24 cellular contexts compared by ENCODE assay signal in genomic region chr6:34218691-34219090, GRCh38. TPM values are rescaled to one million over a fixed set of nuclear protein-coding genes. Genes with fewer than 3 reads are reported as not detected.
DNase-seq lines count a peak whose midpoint lies in the region; ATAC-seq, FAIRE-seq and TF ChIP-seq lines count a peak whose summit lies in the region.
"Had no signal": no experiment of that assay in that cellular context is flagged by ENCODE, and none has a peak within 500 bp of the region (broad histone marks: within the 10 kb centered on the region; RNA-seq: fewer than 3 reads in every experiment).

No MANE protein-coding gene starts in this region.

- POLR2A ChIA-PET in OCI-LY7 (lab: Charles Lee) = interaction anchor here (0.7 to 0.8 kb wide), 2 partner anchors 10 to 18 kb away, joined by 5 to 6 read pairs; partner anchors contain the start of gene HMGA1
- POLR2A ChIA-PET in endothelial cell of umbilical vein (lab: Charles Lee) = no interaction called here

- H3K4me3 Mint-ChIP-seq in CD4-positive, CD25-positive, alpha-beta regulatory T cell = peak overlapping the region in 1 of 4 donors; percentile 8
- H3K4me3 Mint-ChIP-seq in GM23338 = no peak overlapping the region
- H3K4me3 Mint-ChIP-seq in activated naive CD4-positive, alpha-beta T cell treated with anti-CD3 and anti-CD28 coated beads, Interleukin-2, amount 10 ng/mL, durations not matched to agents 7 days and 5 days = no peak overlapping the region
- H3K4me3 Mint-ChIP-seq: CD14-positive monocyte had no signal

- BruUV-seq in OCI-LY7 (replicated peaks; lab: Mats Ljungman, UMichigan) = no TSS peak
- BruUV-seq in endothelial cell of umbilical vein (replicated peaks; lab: Mats Ljungman, UMichigan) = no TSS peak

- H3K9me3 ChIP-seq in CD4-positive, CD25-positive, alpha-beta regulatory T cell (ENCODE audit: control insufficient read depth in 2 of 2, low read length in 2 of 2) = no peaks in the 10 kb centered on the region
- H3K9me3 ChIP-seq in OCI-LY7 (ENCODE audit: low read length) = no peaks in the 10 kb centered on the region
- H3K9me3 ChIP-seq in endothelial cell of umbilical vein (replicated peaks; ENCODE audit: control insufficient read depth, insufficient read depth, low read length) = no peaks in the 10 kb centered on the region
- H3K9me3 ChIP-seq: BE2C had no signal

- DNase-seq in CD4-positive, CD25-positive, alpha-beta regulatory T cell = no peak
- DNase-seq in GM23338 (ENCODE audit: low spot score) (no peak), OCI-LY7 (ENCODE audit: low spot score) (no peak), endothelial cell of umbilical vein (ENCODE audit: low read depth, low spot score) (no peak), HTR-8/SVneo (ENCODE audit: insufficient read length, low spot score) (no peak), pons (ENCODE audit: low spot score) (no peak)
- DNase-seq in activated naive CD4-positive, alpha-beta T cell treated with anti-CD3 and anti-CD28 coated beads, Interleukin-2, amount 10 ng/mL, durations not matched to agents 7 days and 5 days = no peak
- DNase-seq: 8988T, ACHN, BE2C, HCEC 1CT, Karpas-422, NCI-H1105, NCI-H1436 treated with DMSO at 0.1 percent for 48 hours, NCI-H1930, NCI-H2107, NCI-H446 treated with DMSO at 0.1 percent for 48 hours, NCI-H526 treated with DMSO at 0.1 percent for 48 hours, SHP77 had no signal

- TF ChIP-seq CTCF in GM23338 (conservative IDR thresholded peaks at IDR 0.05; ENCODE audit: low read depth in 2 of 2) (no peak), OCI-LY7 (conservative IDR thresholded peaks at IDR 0.05; ENCODE audit: low read length) (no peak), endothelial cell of umbilical vein (IDR thresholded peaks at IDR 0.05; ENCODE audit: extremely low read depth in 1 of 2, insufficient read depth in 1 of 2, low read depth in 1 of 2, low read length in 2 of 2) (no peak)

- H2AFZ ChIP-seq in GM23338 = 0 out of 2 replicates have a peak overlapping the region, but pooled peaks have one; percentile 7
- 0 out of 2 replicates have a peak overlapping the region, but pooled peaks have one; percentile 50 for H2AFZ ChIP-seq in OCI-LY7 (ENCODE audit: low read length)
- peak overlapping the region; percentile 49 for H2AFZ ChIP-seq in endothelial cell of umbilical vein (ENCODE audit: low read depth, low read length)

- H3K9me3 Mint-ChIP-seq in CD4-positive, CD25-positive, alpha-beta regulatory T cell = no peaks in the 10 kb centered on the region
- no peaks in the 10 kb centered on the region; the same call in 2 of the 3 replicates for H3K9me3 Mint-ChIP-seq in GM23338
- no peaks in the 10 kb centered on the region for H3K9me3 Mint-ChIP-seq in activated naive CD4-positive, alpha-beta T cell treated with anti-CD3 and anti-CD28 coated beads, Interleukin-2, amount 10 ng/mL, durations not matched to agents 7 days and 5 days
- H3K9me3 Mint-ChIP-seq: CD14-positive monocyte had no signal

- CTCF ChIA-PET in OCI-LY7 (lab: Charles Lee; ENCODE audit: unreplicated experiment) = no interaction called here
- CTCF ChIA-PET in endothelial cell of umbilical vein (lab: Charles Lee) = interaction anchor here (1.6 to 2.0 kb wide), 2 partner anchors 23 to 196 kb away, joined by 4 to 5 read pairs; no protein-coding TSS in a partner anchor
- CTCF ChIA-PET in activated naive CD4-positive, alpha-beta T cell treated with anti-CD3 and anti-CD28 coated beads, Interleukin-2, amount 10 ng/mL, durations not matched to agents 7 days and 5 days (lab: Charles Lee) = no interaction called here

- H3K27ac Mint-ChIP-seq in CD4-positive, CD25-positive, alpha-beta regulatory T cell = no peak overlapping the region
- H3K27ac Mint-ChIP-seq in GM23338 = no peak overlapping the region
- H3K27ac Mint-ChIP-seq in activated naive CD4-positive, alpha-beta T cell treated with anti-CD3 and anti-CD28 coated beads, Interleukin-2, amount 10 ng/mL, durations not matched to agents 7 days and 5 days = no peak overlapping the region

- dilution Hi-C loops in endothelial cell of umbilical vein (cut with MboI; ENCODE audit: extremely low pct_ligation_motif_present, low sequenced_read_pairs) = no loop called here

- no peaks in the 10 kb centered on the region for H3K36me3 Mint-ChIP-seq in CD4-positive, CD25-positive, alpha-beta regulatory T cell
- no peaks in the 10 kb centered on the region for H3K36me3 Mint-ChIP-seq in GM23338 (ENCODE audit: low read depth)
- no peaks in the 10 kb centered on the region for H3K36me3 Mint-ChIP-seq in activated naive CD4-positive, alpha-beta T cell treated with anti-CD3 and anti-CD28 coated beads, Interleukin-2, amount 10 ng/mL, durations not matched to agents 7 days and 5 days
- H3K36me3 Mint-ChIP-seq: CD14-positive monocyte had no signal

- H4K20me1 ChIP-seq in GM23338 (replicated peaks; ENCODE audit: insufficient read depth) (no peaks in the 10 kb centered on the region), OCI-LY7 (ENCODE audit: insufficient read depth, low read length) (no peaks in the 10 kb centered on the region), endothelial cell of umbilical vein (replicated peaks; ENCODE audit: control insufficient read depth, extremely low read depth, insufficient read depth, low read length) (no peaks in the 10 kb centered on the region)

- no peaks in the 10 kb centered on the region for H3K36me3 ChIP-seq in CD4-positive, CD25-positive, alpha-beta regulatory T cell (ENCODE audit: control insufficient read depth, insufficient read depth, low read length)
- H3K36me3 ChIP-seq in GM23338 (ENCODE audit: insufficient read depth) (no peaks in the 10 kb centered on the region), OCI-LY7 (ENCODE audit: insufficient read depth, low read length) (no peaks in the 10 kb centered on the region), endothelial cell of umbilical vein (ENCODE audit: control insufficient read depth in 2 of 2, extremely low read depth in 1 of 2, insufficient read depth in 2 of 2, low read length in 2 of 2) (no peaks in the 10 kb centered on the region)
- H3K36me3 ChIP-seq: BE2C had no signal

- no peak for ATAC-seq in CD4-positive, CD25-positive, alpha-beta regulatory T cell (ENCODE audit: low read depth in 2 of 2)
- no peak for ATAC-seq in GM23338
- ATAC-seq in GM18498 (IDR thresholded peaks at IDR 0.05; ENCODE audit: unreplicated experiment) = no peak
- ATAC-seq: Panc1 had no signal

- TF ChIP-seq POLR2A in endothelial cell of umbilical vein (IDR thresholded peaks at IDR 0.05; ENCODE audit: low read depth, low read length) = no peak

- H3K4me1 ChIP-seq in CD4-positive, CD25-positive, alpha-beta regulatory T cell (ENCODE audit: control insufficient read depth, insufficient read depth, low read length, poor library complexity, severe bottlenecking) = peaks cover 8% of the 10 kb centered on the region
- H3K4me1 ChIP-seq in GM23338 (ENCODE audit: insufficient read depth) = peaks cover 10% of the 10 kb centered on the region
- H3K4me1 ChIP-seq in OCI-LY7 (ENCODE audit: insufficient read depth, low read length, poor library complexity, severe bottlenecking) = peaks cover 6% of the 10 kb centered on the region
- peaks cover 8% of the 10 kb centered on the region for H3K4me1 ChIP-seq in endothelial cell of umbilical vein (ENCODE audit: control insufficient read depth, extremely low read depth, insufficient read depth, low read length)

- H3K27me3 ChIP-seq in CD4-positive, CD25-positive, alpha-beta regulatory T cell (ENCODE audit: control insufficient read depth, insufficient read depth, low read length) = no peaks in the 10 kb centered on the region
- H3K27me3 ChIP-seq in GM23338 (ENCODE audit: insufficient read depth) (no peaks in the 10 kb centered on the region), endothelial cell of umbilical vein (ENCODE audit: control insufficient read depth in 2 of 2, insufficient read depth in 2 of 2, low read length in 2 of 2) (no peaks in the 10 kb centered on the region)
- H3K27me3 ChIP-seq: BE2C had no signal

- H3K4me1 Mint-ChIP-seq in CD4-positive, CD25-positive, alpha-beta regulatory T cell = peaks cover 8 to 18% (median 11%) of the 10 kb centered on the region in 4 donors
- H3K4me1 Mint-ChIP-seq in GM23338 = peaks cover 9% of the 10 kb centered on the region; the same call in 2 of the 3 replicates
- peaks cover 15% of the 10 kb centered on the region for H3K4me1 Mint-ChIP-seq in activated naive CD4-positive, alpha-beta T cell treated with anti-CD3 and anti-CD28 coated beads, Interleukin-2, amount 10 ng/mL, durations not matched to agents 7 days and 5 days

- H3K27ac ChIP-seq in CD4-positive, CD25-positive, alpha-beta regulatory T cell (ENCODE audit: insufficient read depth, low read length, poor library complexity, severe bottlenecking) = peak overlapping the region; percentile 44
- H3K27ac ChIP-seq in GM23338 (ENCODE audit: low read depth) (no peak overlapping the region), OCI-LY7 (ENCODE audit: low read depth, low read length, poor library complexity, severe bottlenecking) (no peak overlapping the region), endothelial cell of umbilical vein (ENCODE audit: insufficient read depth, low read depth, low read length) (no peak overlapping the region)
- H3K27ac ChIP-seq: RWPE1 had no signal

- H3K79me2 ChIP-seq in GM23338 (replicated peaks; ENCODE audit: insufficient read depth) (no peaks in the 10 kb centered on the region), OCI-LY7 (ENCODE audit: insufficient read depth, low read depth, low read length) (no peaks in the 10 kb centered on the region), endothelial cell of umbilical vein (ENCODE audit: control insufficient read depth, insufficient read depth, low read length) (no peaks in the 10 kb centered on the region)

- H3K4me2 ChIP-seq in GM23338 = no peak overlapping the region
- H3K4me2 ChIP-seq in OCI-LY7 (ENCODE audit: low read length) = no peak overlapping the region
- no peak overlapping the region for H3K4me2 ChIP-seq in endothelial cell of umbilical vein (ENCODE audit: insufficient read depth, low read length)

- no peak overlapping the region for H3K9ac ChIP-seq in endothelial cell of umbilical vein (replicated peaks; ENCODE audit: extremely low read depth, insufficient read depth, low read length)

- H3K9me1 ChIP-seq in endothelial cell of umbilical vein (replicated peaks; ENCODE audit: control insufficient read depth, extremely low read depth, insufficient read depth, low read length) = no peaks in the 10 kb centered on the region

- no peak overlapping the region for H3K4me3 ChIP-seq in CD4-positive, CD25-positive, alpha-beta regulatory T cell (ENCODE audit: low read depth, low read length)
- H3K4me3 ChIP-seq in GM23338 (no peak overlapping the region), OCI-LY7 (ENCODE audit: low read depth, low read length, poor library complexity, severe bottlenecking) (no peak overlapping the region), endothelial cell of umbilical vein (replicated peaks in 1 of 3; ENCODE audit: insufficient read depth in 1 of 3, low read depth in 1 of 3, low read length in 3 of 3) (no peak overlapping the region)

- H3K9me2 ChIP-seq in GM23338 (ENCODE audit: insufficient read depth) = no peaks in the 10 kb centered on the region
- no peaks in the 10 kb centered on the region for H3K9me2 ChIP-seq in OCI-LY7 (ENCODE audit: insufficient read depth, low read length)

- peaks cover 4% of the 10 kb centered on the region for H3K27me3 Mint-ChIP-seq in CD4-positive, CD25-positive, alpha-beta regulatory T cell
- peaks cover 9% of the 10 kb centered on the region for H3K27me3 Mint-ChIP-seq in GM23338 (ENCODE audit: insufficient read depth, low read depth, poor library complexity)
- H3K27me3 Mint-ChIP-seq in activated naive CD4-positive, alpha-beta T cell treated with anti-CD3 and anti-CD28 coated beads, Interleukin-2, amount 10 ng/mL, durations not matched to agents 7 days and 5 days = peaks cover 25% of the 10 kb centered on the region

- H3F3A ChIP-seq in GM23338 (replicated peaks; ENCODE audit: low read depth) = no peaks in the 10 kb centered on the region

- FAIRE-seq in endothelial cell of umbilical vein (lab: Jason Lieb, UNC) (no peak), HTR-8/SVneo (lab: Jason Lieb, UNC) (no peak)
- FAIRE-seq: D721Med had no signal

- intact Hi-C loops in OCI-LY7 (cut with micrococcal nuclease; ENCODE audit: unreplicated experiment) (no loop called here), endothelial cell of umbilical vein (cut with micrococcal nuclease) (no loop called here)

RNA-seq across cellular contexts. Expression of gene HMGA1, which starts 18.0 kb away (rescaled TPM):
- total RNA-seq in CD4-positive, CD25-positive, alpha-beta regulatory T cell = 87.2 TPM
- polyA plus RNA-seq in CD4-positive, CD25-positive, alpha-beta regulatory T cell = 10 to 100 TPM; 31.6 to 36.2 (median 34.3) TPM
- 1,700 and 2,052 TPM in 2 replicates for total RNA-seq in GM23338 (2014; rRNA removed; shearing (Covaris generic))
- polyA plus RNA-seq in GM23338 (2016; fragmentation: Nextera tagmentation; extraction: Ambion mirVana) = 1,386 and 1,411 TPM in 2 replicates
- 435 and 463 TPM in 2 replicates for total RNA-seq in OCI-LY7 (2014; rRNA removed; shearing (Covaris generic))
- 736 and 764 TPM in 2 replicates for total RNA-seq in OCI-LY7 (2022)
- 1,031 and 1,108 TPM in 2 replicates for total RNA-seq in endothelial cell of umbilical vein
- polyA plus RNA-seq in endothelial cell of umbilical vein = 416 and 425 TPM in 2 replicates
- polyA plus RNA-seq in endothelial cell of umbilical vein (2011; cell fraction: cytosol; rRNA removed) = 293 and 339 TPM in 2 replicates
- 140 and 158 TPM in 2 replicates for polyA plus RNA-seq in endothelial cell of umbilical vein (2011; cell fraction: nucleus; rRNA removed)
- polyA plus RNA-seq in endothelial cell of umbilical vein (2012) = 703 and 761 TPM in 2 replicates
- 125 and 180 TPM in 2 replicates for polyA minus RNA-seq in endothelial cell of umbilical vein
- 119 TPM for polyA minus RNA-seq in endothelial cell of umbilical vein (2011; cell fraction: cytosol; rRNA and poly(A)+ RNA removed)
- polyA minus RNA-seq in endothelial cell of umbilical vein (2011; cell fraction: nucleus; rRNA and poly(A)+ RNA removed) = 49.5 and 60.6 TPM in 2 replicates

RNA-seq across cellular contexts. Expression of gene SMIM29, which starts 30.1 kb away (rescaled TPM):
- total RNA-seq in CD4-positive, CD25-positive, alpha-beta regulatory T cell = 29.2 TPM
- polyA plus RNA-seq in CD4-positive, CD25-positive, alpha-beta regulatory T cell = 10 to 100 TPM; 47.7 to 82.3 (median 60.7) TPM
- 5.0 and 9.0 TPM in 2 replicates for total RNA-seq in GM23338 (2014; rRNA removed; shearing (Covaris generic))
- polyA plus RNA-seq in GM23338 (2016; fragmentation: Nextera tagmentation; extraction: Ambion mirVana) = 15.9 and 17.0 TPM in 2 replicates
- total RNA-seq in OCI-LY7 (2014; rRNA removed; shearing (Covaris generic)) = 14.1 and 17.3 TPM in 2 replicates
- 21.3 and 21.5 TPM in 2 replicates for total RNA-seq in OCI-LY7 (2022)
- 37.3 and 37.6 TPM in 2 replicates for total RNA-seq in endothelial cell of umbilical vein
- polyA plus RNA-seq in endothelial cell of umbilical vein = 75.2 and 135 TPM in 2 replicates
- polyA plus RNA-seq in endothelial cell of umbilical vein (2011; cell fraction: cytosol; rRNA removed) = 58.0 and 65.4 TPM in 2 replicates
- 27.1 and 37.8 TPM in 2 replicates for polyA plus RNA-seq in endothelial cell of umbilical vein (2011; cell fraction: nucleus; rRNA removed)
- 26.5 and 31.9 TPM in 2 replicates for polyA plus RNA-seq in endothelial cell of umbilical vein (2012)
- polyA minus RNA-seq in endothelial cell of umbilical vein = 18.2 and 23.0 TPM in 2 replicates
- 4.2 TPM for polyA minus RNA-seq in endothelial cell of umbilical vein (2011; cell fraction: cytosol; rRNA and poly(A)+ RNA removed)
- polyA minus RNA-seq in endothelial cell of umbilical vein (2011; cell fraction: nucleus; rRNA and poly(A)+ RNA removed) = 7.0 and 9.6 TPM in 2 replicates
